Comparison of ENCODE assay signal across 4 cellular contexts in the genomic region with DNA sequence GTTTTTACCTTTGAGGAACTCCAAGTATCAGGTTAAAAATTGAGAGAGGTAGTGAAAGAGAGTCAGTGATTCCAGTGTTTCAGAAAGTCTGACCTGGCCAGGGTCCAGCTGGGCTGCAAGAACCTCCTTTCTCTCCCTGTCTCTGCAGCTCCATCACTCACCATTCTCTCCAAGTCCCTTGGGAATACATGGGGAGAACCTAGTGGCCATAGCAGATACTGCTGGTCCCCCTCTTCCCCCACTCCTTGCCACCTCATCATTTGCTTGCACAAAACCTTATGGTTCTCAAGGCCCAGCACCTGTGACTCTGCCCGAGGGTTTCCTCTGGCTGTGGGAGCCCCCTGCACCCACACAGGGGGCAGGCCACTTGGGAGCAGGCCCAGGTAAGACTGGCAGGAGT.
TF ChIP-seq lines count a peak whose summit lies in the region.

No MANE protein-coding gene starts in this region.

TF ChIP-seq in SK-N-SH treated with all-trans-retinoic acid at 6 μM for 48 hours, 23 proteins besides CTCF, POLR2A, EP300 and RAD21:
- TF ChIP-seq TOX (CRISPR knock-in tag; IDR thresholded peaks at IDR 0.05; ENCODE audit: borderline replicate concordance), result no peak
- TF ChIP-seq ESRRG (CRISPR knock-in tag; IDR thresholded peaks at IDR 0.05), result no peak
- TF ChIP-seq ZNF565 (CRISPR knock-in tag; conservative IDR thresholded peaks at IDR 0.05; ENCODE audit: low read depth), result no peak
- no peak for TF ChIP-seq ZNF70 (CRISPR knock-in tag; IDR thresholded peaks at IDR 0.05)
- TF ChIP-seq BACH2 (CRISPR knock-in tag; IDR thresholded peaks at IDR 0.05; ENCODE audit: borderline replicate concordance), result no peak
- no peak for TF ChIP-seq ISL1 (CRISPR knock-in tag; IDR thresholded peaks at IDR 0.05)
- TF ChIP-seq, protein P1, sequence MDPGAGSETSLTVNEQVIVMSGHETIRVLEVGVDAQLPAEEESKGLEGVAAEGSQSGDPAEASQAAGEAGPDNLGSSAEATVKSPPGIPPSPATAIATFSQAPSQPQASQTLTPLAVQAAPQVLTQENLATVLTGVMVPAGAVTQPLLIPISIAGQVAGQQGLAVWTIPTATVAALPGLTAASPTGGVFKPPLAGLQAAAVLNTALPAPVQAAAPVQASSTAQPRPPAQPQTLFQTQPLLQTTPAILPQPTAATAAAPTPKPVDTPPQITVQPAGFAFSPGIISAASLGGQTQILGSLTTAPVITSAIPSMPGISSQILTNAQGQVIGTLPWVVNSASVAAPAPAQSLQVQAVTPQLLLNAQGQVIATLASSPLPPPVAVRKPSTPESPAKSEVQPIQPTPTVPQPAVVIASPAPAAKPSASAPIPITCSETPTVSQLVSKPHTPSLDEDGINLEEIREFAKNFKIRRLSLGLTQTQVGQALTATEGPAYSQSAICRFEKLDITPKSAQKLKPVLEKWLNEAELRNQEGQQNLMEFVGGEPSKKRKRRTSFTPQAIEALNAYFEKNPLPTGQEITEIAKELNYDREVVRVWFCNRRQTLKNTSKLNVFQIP (CRISPR knock-in tag; IDR thresholded peaks at IDR 0.05; ENCODE audit: borderline replicate concordance, low read depth), result no peak
- no peak for TF ChIP-seq OSR1 (CRISPR knock-in tag; IDR thresholded peaks at IDR 0.05)
- TF ChIP-seq, protein P2, sequence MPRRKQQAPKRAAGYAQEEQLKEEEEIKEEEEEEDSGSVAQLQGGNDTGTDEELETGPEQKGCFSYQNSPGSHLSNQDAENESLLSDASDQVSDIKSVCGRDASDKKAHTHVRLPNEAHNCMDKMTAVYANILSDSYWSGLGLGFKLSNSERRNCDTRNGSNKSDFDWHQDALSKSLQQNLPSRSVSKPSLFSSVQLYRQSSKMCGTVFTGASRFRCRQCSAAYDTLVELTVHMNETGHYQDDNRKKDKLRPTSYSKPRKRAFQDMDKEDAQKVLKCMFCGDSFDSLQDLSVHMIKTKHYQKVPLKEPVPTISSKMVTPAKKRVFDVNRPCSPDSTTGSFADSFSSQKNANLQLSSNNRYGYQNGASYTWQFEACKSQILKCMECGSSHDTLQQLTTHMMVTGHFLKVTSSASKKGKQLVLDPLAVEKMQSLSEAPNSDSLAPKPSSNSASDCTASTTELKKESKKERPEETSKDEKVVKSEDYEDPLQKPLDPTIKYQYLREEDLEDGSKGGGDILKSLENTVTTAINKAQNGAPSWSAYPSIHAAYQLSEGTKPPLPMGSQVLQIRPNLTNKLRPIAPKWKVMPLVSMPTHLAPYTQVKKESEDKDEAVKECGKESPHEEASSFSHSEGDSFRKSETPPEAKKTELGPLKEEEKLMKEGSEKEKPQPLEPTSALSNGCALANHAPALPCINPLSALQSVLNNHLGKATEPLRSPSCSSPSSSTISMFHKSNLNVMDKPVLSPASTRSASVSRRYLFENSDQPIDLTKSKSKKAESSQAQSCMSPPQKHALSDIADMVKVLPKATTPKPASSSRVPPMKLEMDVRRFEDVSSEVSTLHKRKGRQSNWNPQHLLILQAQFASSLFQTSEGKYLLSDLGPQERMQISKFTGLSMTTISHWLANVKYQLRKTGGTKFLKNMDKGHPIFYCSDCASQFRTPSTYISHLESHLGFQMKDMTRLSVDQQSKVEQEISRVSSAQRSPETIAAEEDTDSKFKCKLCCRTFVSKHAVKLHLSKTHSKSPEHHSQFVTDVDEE (CRISPR knock-in tag; IDR thresholded peaks at IDR 0.05), result no peak

TF ChIP-seq in SK-N-SH, 30 proteins besides CTCF, POLR2A, EP300 and RAD21 (continues in another document):
- TF ChIP-seq, protein P3, sequence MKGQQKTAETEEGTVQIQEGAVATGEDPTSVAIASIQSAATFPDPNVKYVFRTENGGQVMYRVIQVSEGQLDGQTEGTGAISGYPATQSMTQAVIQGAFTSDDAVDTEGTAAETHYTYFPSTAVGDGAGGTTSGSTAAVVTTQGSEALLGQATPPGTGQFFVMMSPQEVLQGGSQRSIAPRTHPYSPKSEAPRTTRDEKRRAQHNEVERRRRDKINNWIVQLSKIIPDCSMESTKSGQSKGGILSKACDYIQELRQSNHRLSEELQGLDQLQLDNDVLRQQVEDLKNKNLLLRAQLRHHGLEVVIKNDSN (IDR thresholded peaks at IDR 0.05; ENCODE audit: borderline replicate concordance, low read depth), result no peak
- TF ChIP-seq FOSL2 (IDR thresholded peaks at IDR 0.05; ENCODE audit: borderline replicate concordance, low read depth) (no peak), FOXM1 (IDR thresholded peaks at IDR 0.05; ENCODE audit: low read depth) (no peak), RXRA (IDR thresholded peaks at IDR 0.05; ENCODE audit: borderline replicate concordance, low read depth) (no peak), POLR2AphosphoS5 (IDR thresholded peaks at IDR 0.05; ENCODE audit: low read depth, low read length) (no peak), RCOR1 (IDR thresholded peaks at IDR 0.05; ENCODE audit: low read length) (no peak)
- TF ChIP-seq, protein P4, sequence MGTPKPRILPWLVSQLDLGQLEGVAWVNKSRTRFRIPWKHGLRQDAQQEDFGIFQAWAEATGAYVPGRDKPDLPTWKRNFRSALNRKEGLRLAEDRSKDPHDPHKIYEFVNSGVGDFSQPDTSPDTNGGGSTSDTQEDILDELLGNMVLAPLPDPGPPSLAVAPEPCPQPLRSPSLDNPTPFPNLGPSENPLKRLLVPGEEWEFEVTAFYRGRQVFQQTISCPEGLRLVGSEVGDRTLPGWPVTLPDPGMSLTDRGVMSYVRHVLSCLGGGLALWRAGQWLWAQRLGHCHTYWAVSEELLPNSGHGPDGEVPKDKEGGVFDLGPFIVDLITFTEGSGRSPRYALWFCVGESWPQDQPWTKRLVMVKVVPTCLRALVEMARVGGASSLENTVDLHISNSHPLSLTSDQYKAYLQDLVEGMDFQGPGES (IDR thresholded peaks at IDR 0.05; ENCODE audit: low read depth, low read length), result no peak
- TF ChIP-seq, protein P5, sequence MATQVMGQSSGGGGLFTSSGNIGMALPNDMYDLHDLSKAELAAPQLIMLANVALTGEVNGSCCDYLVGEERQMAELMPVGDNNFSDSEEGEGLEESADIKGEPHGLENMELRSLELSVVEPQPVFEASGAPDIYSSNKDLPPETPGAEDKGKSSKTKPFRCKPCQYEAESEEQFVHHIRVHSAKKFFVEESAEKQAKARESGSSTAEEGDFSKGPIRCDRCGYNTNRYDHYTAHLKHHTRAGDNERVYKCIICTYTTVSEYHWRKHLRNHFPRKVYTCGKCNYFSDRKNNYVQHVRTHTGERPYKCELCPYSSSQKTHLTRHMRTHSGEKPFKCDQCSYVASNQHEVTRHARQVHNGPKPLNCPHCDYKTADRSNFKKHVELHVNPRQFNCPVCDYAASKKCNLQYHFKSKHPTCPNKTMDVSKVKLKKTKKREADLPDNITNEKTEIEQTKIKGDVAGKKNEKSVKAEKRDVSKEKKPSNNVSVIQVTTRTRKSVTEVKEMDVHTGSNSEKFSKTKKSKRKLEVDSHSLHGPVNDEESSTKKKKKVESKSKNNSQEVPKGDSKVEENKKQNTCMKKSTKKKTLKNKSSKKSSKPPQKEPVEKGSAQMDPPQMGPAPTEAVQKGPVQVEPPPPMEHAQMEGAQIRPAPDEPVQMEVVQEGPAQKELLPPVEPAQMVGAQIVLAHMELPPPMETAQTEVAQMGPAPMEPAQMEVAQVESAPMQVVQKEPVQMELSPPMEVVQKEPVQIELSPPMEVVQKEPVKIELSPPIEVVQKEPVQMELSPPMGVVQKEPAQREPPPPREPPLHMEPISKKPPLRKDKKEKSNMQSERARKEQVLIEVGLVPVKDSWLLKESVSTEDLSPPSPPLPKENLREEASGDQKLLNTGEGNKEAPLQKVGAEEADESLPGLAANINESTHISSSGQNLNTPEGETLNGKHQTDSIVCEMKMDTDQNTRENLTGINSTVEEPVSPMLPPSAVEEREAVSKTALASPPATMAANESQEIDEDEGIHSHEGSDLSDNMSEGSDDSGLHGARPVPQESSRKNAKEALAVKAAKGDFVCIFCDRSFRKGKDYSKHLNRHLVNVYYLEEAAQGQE (IDR thresholded peaks at IDR 0.05; ENCODE audit: low read depth, low read length), result no peak

TF ChIP-seq in HCT116, 20 proteins besides CTCF, POLR2A, EP300 and RAD21:
- TF ChIP-seq CEBPB (IDR thresholded peaks at IDR 0.05; ENCODE audit: low read depth), result no peak
- TF ChIP-seq EZH2 (IDR thresholded peaks at IDR 0.05), result no peak
- TF ChIP-seq ELF1 (IDR thresholded peaks at IDR 0.05; ENCODE audit: borderline replicate concordance, low read depth), result no peak
- no peak for TF ChIP-seq JUND (IDR thresholded peaks at IDR 0.05)
- TF ChIP-seq EZH2phosphoT487 (IDR thresholded peaks at IDR 0.05; ENCODE audit: borderline replicate concordance), result no peak
- no peak for TF ChIP-seq SRF (IDR thresholded peaks at IDR 0.05; ENCODE audit: low read depth)
- no peak for TF ChIP-seq SP1 (IDR thresholded peaks at IDR 0.05; ENCODE audit: low read depth)
- TF ChIP-seq, protein P6, sequence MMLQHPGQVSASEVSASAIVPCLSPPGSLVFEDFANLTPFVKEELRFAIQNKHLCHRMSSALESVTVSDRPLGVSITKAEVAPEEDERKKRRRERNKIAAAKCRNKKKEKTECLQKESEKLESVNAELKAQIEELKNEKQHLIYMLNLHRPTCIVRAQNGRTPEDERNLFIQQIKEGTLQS (IDR thresholded peaks at IDR 0.05), result no peak
- TF ChIP-seq SIN3A (IDR thresholded peaks at IDR 0.05; ENCODE audit: low read depth), result no peak
- no peak for TF ChIP-seq FOSL1 (IDR thresholded peaks at IDR 0.05; ENCODE audit: low read depth)
- TF ChIP-seq, protein P7, sequence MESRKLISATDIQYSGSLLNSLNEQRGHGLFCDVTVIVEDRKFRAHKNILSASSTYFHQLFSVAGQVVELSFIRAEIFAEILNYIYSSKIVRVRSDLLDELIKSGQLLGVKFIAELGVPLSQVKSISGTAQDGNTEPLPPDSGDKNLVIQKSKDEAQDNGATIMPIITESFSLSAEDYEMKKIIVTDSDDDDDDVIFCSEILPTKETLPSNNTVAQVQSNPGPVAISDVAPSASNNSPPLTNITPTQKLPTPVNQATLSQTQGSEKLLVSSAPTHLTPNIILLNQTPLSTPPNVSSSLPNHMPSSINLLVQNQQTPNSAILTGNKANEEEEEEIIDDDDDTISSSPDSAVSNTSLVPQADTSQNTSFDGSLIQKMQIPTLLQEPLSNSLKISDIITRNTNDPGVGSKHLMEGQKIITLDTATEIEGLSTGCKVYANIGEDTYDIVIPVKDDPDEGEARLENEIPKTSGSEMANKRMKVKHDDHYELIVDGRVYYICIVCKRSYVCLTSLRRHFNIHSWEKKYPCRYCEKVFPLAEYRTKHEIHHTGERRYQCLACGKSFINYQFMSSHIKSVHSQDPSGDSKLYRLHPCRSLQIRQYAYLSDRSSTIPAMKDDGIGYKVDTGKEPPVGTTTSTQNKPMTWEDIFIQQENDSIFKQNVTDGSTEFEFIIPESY (IDR thresholded peaks at IDR 0.05; ENCODE audit: extremely low read depth, insufficient replicate concordance, low read length), result no peak

TF ChIP-seq in GM12878, 131 proteins besides CTCF, POLR2A, EP300 and RAD21:
- TF ChIP-seq, protein P8, sequence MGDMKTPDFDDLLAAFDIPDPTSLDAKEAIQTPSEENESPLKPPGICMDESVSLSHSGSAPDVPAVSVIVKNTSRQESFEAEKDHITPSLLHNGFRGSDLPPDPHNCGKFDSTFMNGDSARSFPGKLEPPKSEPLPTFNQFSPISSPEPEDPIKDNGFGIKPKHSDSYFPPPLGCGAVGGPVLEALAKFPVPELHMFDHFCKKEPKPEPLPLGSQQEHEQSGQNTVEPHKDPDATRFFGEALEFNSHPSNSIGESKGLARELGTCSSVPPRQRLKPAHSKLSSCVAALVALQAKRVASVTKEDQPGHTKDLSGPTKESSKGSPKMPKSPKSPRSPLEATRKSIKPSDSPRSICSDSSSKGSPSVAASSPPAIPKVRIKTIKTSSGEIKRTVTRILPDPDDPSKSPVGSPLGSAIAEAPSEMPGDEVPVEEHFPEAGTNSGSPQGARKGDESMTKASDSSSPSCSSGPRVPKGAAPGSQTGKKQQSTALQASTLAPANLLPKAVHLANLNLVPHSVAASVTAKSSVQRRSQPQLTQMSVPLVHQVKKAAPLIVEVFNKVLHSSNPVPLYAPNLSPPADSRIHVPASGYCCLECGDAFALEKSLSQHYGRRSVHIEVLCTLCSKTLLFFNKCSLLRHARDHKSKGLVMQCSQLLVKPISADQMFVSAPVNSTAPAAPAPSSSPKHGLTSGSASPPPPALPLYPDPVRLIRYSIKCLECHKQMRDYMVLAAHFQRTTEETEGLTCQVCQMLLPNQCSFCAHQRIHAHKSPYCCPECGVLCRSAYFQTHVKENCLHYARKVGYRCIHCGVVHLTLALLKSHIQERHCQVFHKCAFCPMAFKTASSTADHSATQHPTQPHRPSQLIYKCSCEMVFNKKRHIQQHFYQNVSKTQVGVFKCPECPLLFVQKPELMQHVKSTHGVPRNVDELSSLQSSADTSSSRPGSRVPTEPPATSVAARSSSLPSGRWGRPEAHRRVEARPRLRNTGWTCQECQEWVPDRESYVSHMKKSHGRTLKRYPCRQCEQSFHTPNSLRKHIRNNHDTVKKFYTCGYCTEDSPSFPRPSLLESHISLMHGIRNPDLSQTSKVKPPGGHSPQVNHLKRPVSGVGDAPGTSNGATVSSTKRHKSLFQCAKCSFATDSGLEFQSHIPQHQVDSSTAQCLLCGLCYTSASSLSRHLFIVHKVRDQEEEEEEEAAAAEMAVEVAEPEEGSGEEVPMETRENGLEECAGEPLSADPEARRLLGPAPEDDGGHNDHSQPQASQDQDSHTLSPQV (IDR thresholded peaks at IDR 0.05), result no peak
- TF ChIP-seq, protein P9, sequence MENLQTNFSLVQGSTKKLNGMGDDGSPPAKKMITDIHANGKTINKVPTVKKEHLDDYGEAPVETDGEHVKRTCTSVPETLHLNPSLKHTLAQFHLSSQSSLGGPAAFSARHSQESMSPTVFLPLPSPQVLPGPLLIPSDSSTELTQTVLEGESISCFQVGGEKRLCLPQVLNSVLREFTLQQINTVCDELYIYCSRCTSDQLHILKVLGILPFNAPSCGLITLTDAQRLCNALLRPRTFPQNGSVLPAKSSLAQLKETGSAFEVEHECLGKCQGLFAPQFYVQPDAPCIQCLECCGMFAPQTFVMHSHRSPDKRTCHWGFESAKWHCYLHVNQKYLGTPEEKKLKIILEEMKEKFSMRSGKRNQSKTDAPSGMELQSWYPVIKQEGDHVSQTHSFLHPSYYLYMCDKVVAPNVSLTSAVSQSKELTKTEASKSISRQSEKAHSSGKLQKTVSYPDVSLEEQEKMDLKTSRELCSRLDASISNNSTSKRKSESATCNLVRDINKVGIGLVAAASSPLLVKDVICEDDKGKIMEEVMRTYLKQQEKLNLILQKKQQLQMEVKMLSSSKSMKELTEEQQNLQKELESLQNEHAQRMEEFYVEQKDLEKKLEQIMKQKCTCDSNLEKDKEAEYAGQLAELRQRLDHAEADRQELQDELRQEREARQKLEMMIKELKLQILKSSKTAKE (IDR thresholded peaks at IDR 0.05; ENCODE audit: low read depth, poor library complexity, severe bottlenecking), result no peak
- TF ChIP-seq HDAC6 (IDR thresholded peaks at IDR 0.05; ENCODE audit: unreplicated experiment) (no peak), MTA3 (IDR thresholded peaks at IDR 0.05; ENCODE audit: borderline replicate concordance, low read length) (no peak), MEF2B (IDR thresholded peaks at IDR 0.05; ENCODE audit: partially characterized antibody, poor library complexity, severe bottlenecking) (peak; percentile 17)
